Comparison of ENCODE assay signal across 8 cellular contexts in genomic region chr14:51846631-51847488, GRCh38. TPM values are rescaled to one million over a fixed set of nuclear protein-coding genes. Genes with fewer than 3 reads are reported as not detected.
DNase-seq lines count a peak whose midpoint lies in the region; ATAC-seq and TF ChIP-seq lines count a peak whose summit lies in the region.

No MANE protein-coding gene starts in this region.

- peak; percentile 79 for DNase-seq in NCI-H2227 treated with DMSO at 0.1 percent for 48 hours (lab: John Stamatoyannopoulos, UW)
- DNase-seq in activated CD8-positive, alpha-beta memory T cell treated with anti-CD3 and anti-CD28 coated beads, Interleukin-2, amount 50 U/mL, for 1 hour (ENCODE audit: extremely low read depth), result peak; percentile 90
- DNase-seq in endothelial cell (ENCODE audit: low spot score), result peak; percentile 84
- peak; percentile 69 to 98 (median 94) for DNase-seq in naive thymus-derived CD4-positive, alpha-beta T cell
- peak; percentile 62 to 83 for DNase-seq in stimulated activated CD8-positive, alpha-beta memory T cell treated with anti-CD3 and anti-CD28 coated beads, Interleukin-7, amount 100 ng/mL, for 48 hours (ENCODE audit: extremely low read depth in 1 of 2, low read depth in 1 of 2)
- DNase-seq in GM23248, result no peak

- H3F3A ChIP-seq in GM23248 (ENCODE audit: insufficient read depth), result no peaks in the 10 kb centered on the region; the same call in none of the 2 replicates

- no peak overlapping the region for H2AFZ ChIP-seq in GM23248

- H3K4me2 ChIP-seq in GM23248 (ENCODE audit: unreplicated experiment), result no peak overlapping the region

- no peaks in the 10 kb centered on the region for H3K27me3 ChIP-seq in naive thymus-derived CD4-positive, alpha-beta T cell (ENCODE audit: control insufficient read depth in 2 of 2, insufficient read depth in 2 of 2, low read length in 2 of 2)
- H3K27me3 ChIP-seq in GM23248 (replicated peaks; ENCODE audit: insufficient read depth), result no peaks in the 10 kb centered on the region

- H3K36me3 Mint-ChIP-seq in endothelial cell (ENCODE audit: low read depth, unreplicated experiment), result no peaks in the 10 kb centered on the region
- peaks cover 0 to 32% (median 5%) of the 10 kb centered on the region in 5 donors for H3K36me3 Mint-ChIP-seq in naive thymus-derived CD4-positive, alpha-beta T cell

- H3K27ac Mint-ChIP-seq in endothelial cell (ENCODE audit: unreplicated experiment), result peak overlapping the region; percentile 99
- H3K27ac Mint-ChIP-seq in naive thymus-derived CD4-positive, alpha-beta T cell, result peak overlapping the region; percentile 97 to 100 (median 99)

- WGBS in GM23248 (ENCODE audit: low coverage in 1 of 2, low lambda C conversion rate in 2 of 2, missing lambda C conversion rate in 2 of 2), 2 experiments, result 50 to 53% methylated on average over 16 of the region's 16 CpGs

- H3K9me3 Mint-ChIP-seq in endothelial cell (ENCODE audit: unreplicated experiment), result no peaks in the 10 kb centered on the region
- H3K9me3 Mint-ChIP-seq in naive thymus-derived CD4-positive, alpha-beta T cell, result peaks cover 0 to 15% (median 6%) of the 10 kb centered on the region in 11 donors

- no peaks in the 10 kb centered on the region for H3K9me2 ChIP-seq in GM23248 (ENCODE audit: insufficient read depth)

- no peaks in the 10 kb centered on the region for H3K79me2 ChIP-seq in GM23248 (ENCODE audit: insufficient read depth)

- peaks cover 2% of the 10 kb centered on the region for H3K27me3 Mint-ChIP-seq in endothelial cell (ENCODE audit: unreplicated experiment)
- peaks cover 0 to 2% (median 0%) of the 10 kb centered on the region in 5 donors for H3K27me3 Mint-ChIP-seq in naive thymus-derived CD4-positive, alpha-beta T cell

- H3K9ac ChIP-seq in GM23248, result no peak overlapping the region

- no peaks in the 10 kb centered on the region for H3K9me3 ChIP-seq in naive thymus-derived CD4-positive, alpha-beta T cell (ENCODE audit: control insufficient read depth in 2 of 3, low read length in 3 of 3)
- no peaks in the 10 kb centered on the region for H3K9me3 ChIP-seq in GM23248 (ENCODE audit: low read depth)

- peak overlapping the region; percentile 76 for H3K4me3 Mint-ChIP-seq in endothelial cell (ENCODE audit: unreplicated experiment)
- H3K4me3 Mint-ChIP-seq in naive thymus-derived CD4-positive, alpha-beta T cell, result peak overlapping the region; percentile 55 to 96 (median 88)

- H3K4me1 ChIP-seq in naive thymus-derived CD4-positive, alpha-beta T cell (ENCODE audit: control insufficient read depth in 2 of 2, insufficient read depth in 2 of 2, low read length in 2 of 2), result peaks cover 23 to 43% of the 10 kb centered on the region in 2 donors
- peaks cover 28% of the 10 kb centered on the region for H3K4me1 ChIP-seq in GM23248 (ENCODE audit: insufficient read depth)

- H3K36me3 ChIP-seq in naive thymus-derived CD4-positive, alpha-beta T cell (ENCODE audit: control insufficient read depth in 2 of 3, insufficient read depth in 3 of 3, low read length in 3 of 3), result no peaks in the 10 kb centered on the region
- H3K36me3 ChIP-seq in GM23248 (ENCODE audit: low read depth), result no peaks in the 10 kb centered on the region

- intact Hi-C loops in naive thymus-derived CD4-positive, alpha-beta T cell (cut with micrococcal nuclease), result loop anchor here (1.0 to 5.0 kb wide), 19 partner anchors 13 to 885 kb away; partner anchors contain the start of genes FRMD6 (in 2 of the 2), GNG2 (in 2 of the 2), GPR137C (in 2 of the 2) and RTRAF (in 2 of the 2)

- POLR2A ChIA-PET in naive thymus-derived CD4-positive, alpha-beta T cell (lab: Charles Lee), result interaction anchor here (0.6 to 4.6 kb wide), 17 partner anchors 9 to 141 kb away, joined by 3 to 83 read pairs (median 4); partner anchors contain the start of gene GNG2

- H3K4me1 Mint-ChIP-seq in endothelial cell (ENCODE audit: unreplicated experiment), result peaks cover 27% of the 10 kb centered on the region
- peaks cover 29 to 83% (median 74%) of the 10 kb centered on the region in 7 donors for H3K4me1 Mint-ChIP-seq in naive thymus-derived CD4-positive, alpha-beta T cell

- in situ Hi-C loops in GM23248 (cut with MboI), result no loop called here

- no peaks in the 10 kb centered on the region for H4K20me1 ChIP-seq in GM23248 (ENCODE audit: insufficient read depth)

- TF ChIP-seq CTCF in endothelial cell (IDR thresholded peaks at IDR 0.05; ENCODE audit: unreplicated experiment), result no peak

- peak overlapping the region; percentile 96 for H3K27ac ChIP-seq in naive thymus-derived CD4-positive, alpha-beta T cell (ENCODE audit: low read depth, low read length)
- no peak overlapping the region for H3K27ac ChIP-seq in GM23248

- ATAC-seq in GM18867 (IDR thresholded peaks at IDR 0.05; ENCODE audit: unreplicated experiment) (peak; percentile 77), HG03039 (IDR thresholded peaks at IDR 0.05; ENCODE audit: unreplicated experiment) (peak; percentile 69)
- peak; percentile 87 for ATAC-seq in naive thymus-derived CD4-positive, alpha-beta T cell

- CTCF ChIA-PET in naive thymus-derived CD4-positive, alpha-beta T cell (lab: Charles Lee), result interaction anchor here (0.6 to 2.8 kb wide), 9 partner anchors 12 to 905 kb away, joined by 3 to 13 read pairs (median 4); partner anchors contain the start of gene GNG2

- peak overlapping the region; percentile 63 for H3K4me3 ChIP-seq in naive thymus-derived CD4-positive, alpha-beta T cell (ENCODE audit: low read length)
- H3K4me3 ChIP-seq in GM23248, result no peak overlapping the region

RNA-seq across cellular contexts. Expression of gene GNG2, which starts 13.6 kb away (rescaled TPM):
- total RNA-seq in endothelial cell (ENCODE audit: unreplicated experiment), result 80.8 TPM
- total RNA-seq in naive thymus-derived CD4-positive, alpha-beta T cell, result 100 to 1,000 TPM in 3 of 5 experiments, 10 to 100 TPM in 2; 62.1 to 199 (median 106) TPM
- polyA plus RNA-seq in naive thymus-derived CD4-positive, alpha-beta T cell, result 100 to 1,000 TPM; 117 to 135 TPM
- 13.8 and 14.7 TPM in 2 replicates for total RNA-seq in GM23248 (2014; rRNA removed; shearing (Covaris generic))
- 15.0 and 16.5 TPM in 2 replicates for polyA plus RNA-seq in GM23248 (2016; fragmentation: Nextera tagmentation; extraction: Ambion mirVana)
